22 cellular contexts compared by ENCODE assay signal in the genomic region with DNA sequence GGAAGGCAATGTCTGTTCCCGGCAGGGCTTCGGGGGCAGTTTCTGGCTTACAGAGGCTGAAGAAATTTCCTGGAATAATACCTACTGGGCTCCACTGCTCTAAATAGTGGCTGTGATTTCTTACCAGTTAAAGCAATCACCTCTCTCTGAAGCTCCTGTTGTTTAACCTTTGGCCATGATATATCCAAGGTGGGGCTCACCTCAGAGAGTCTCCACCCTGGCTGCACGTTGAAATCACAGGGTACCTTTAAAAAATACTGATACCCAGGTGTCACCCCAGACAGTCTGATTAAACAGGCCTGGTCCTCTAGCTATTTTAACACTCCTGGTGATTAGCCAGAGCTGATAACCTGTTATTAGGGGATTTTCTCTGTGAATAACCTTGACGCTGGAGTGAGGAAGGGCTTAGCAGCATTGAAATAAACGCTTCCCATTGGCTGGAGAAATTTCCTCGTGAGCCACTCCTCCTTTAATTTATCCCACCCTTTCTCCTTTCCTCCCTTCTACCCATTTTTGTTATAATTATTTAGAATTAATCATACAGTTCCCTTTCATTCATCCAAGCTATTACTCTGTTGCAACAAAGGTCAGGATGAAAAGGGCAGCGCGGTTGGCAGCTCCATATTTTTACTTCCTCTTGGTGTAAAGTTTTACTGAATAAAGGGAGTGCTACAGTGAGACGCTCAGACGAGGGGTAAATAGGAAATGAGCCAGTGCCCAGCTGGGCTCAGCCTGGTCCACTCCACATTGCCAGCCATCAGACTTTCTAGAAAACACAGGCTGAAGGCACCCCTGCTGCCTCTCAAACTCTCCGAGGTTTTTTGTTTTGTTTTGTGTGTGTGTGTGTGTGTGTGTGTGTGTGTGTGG. TPM values are rescaled to one million over a fixed set of nuclear protein-coding genes. Genes with fewer than 3 reads are reported as not detected.
DNase-seq lines count a peak whose midpoint lies in the region; ATAC-seq, FAIRE-seq and TF ChIP-seq lines count a peak whose summit lies in the region.
"Had no signal": no experiment of that assay in that cellular context is flagged by ENCODE, and none has a peak within 500 bp of the region (broad histone marks: within the 10 kb centered on the region; RNA-seq: fewer than 3 reads in every experiment).

No MANE protein-coding gene starts in this region.

- POLR2A ChIA-PET in K562 (lab: Yijun Ruan, JAX), result interaction anchor here (0.9 to 2.0 kb wide), 4 partner anchors 9 to 35 kb away, joined by 4 to 6 read pairs (median 4); no protein-coding TSS in a partner anchor

- peak overlapping the region; percentile 10 for H3K27ac Mint-ChIP-seq in Calu3 (ENCODE audit: unreplicated experiment)
- H3K27ac Mint-ChIP-seq: stimulated activated naive CD8-positive, alpha-beta T cell treated with anti-CD3 and anti-CD28 coated beads, Interleukin-15, amount 100 ng/mL, for 72 hours had no signal

- no peak for TF ChIP-seq CTCF in Calu3 (IDR thresholded peaks at IDR 0.05; ENCODE audit: unreplicated experiment)
- no peak for TF ChIP-seq CTCF in K562 (IDR thresholded peaks at IDR 0.05 in 2 of 3, conservative IDR thresholded peaks at IDR 0.05 in 1 of 3; ENCODE audit: insufficient read depth in 2 of 3, low read depth in 1 of 3, low read length in 3 of 3)
- TF ChIP-seq CTCF in dorsolateral prefrontal cortex (IDR thresholded peaks at IDR 0.05 in 54 of 56, conservative IDR thresholded peaks at IDR 0.05 in 2 of 56; ENCODE audit: low read depth in 1 of 56, partially characterized antibody in 56 of 56), result no peak

- H3K4me1 Mint-ChIP-seq in Calu3 (ENCODE audit: low read depth, unreplicated experiment), result peaks cover 18% of the 10 kb centered on the region
- H3K4me1 Mint-ChIP-seq: activated T-helper 17 cell treated with anti-CD3 and anti-CD28 coated beads, Interleukin-2, amount 50 U/mL, for 72 hours; central memory CD8-positive, alpha-beta T cell; stimulated activated naive CD8-positive, alpha-beta T cell treated with anti-CD3 and anti-CD28 coated beads, Interleukin-15, amount 100 ng/mL, for 72 hours had no signal

- no peaks in the 10 kb centered on the region for H3K27me3 ChIP-seq in K562 (ENCODE audit: control insufficient read depth in 2 of 2, insufficient read depth in 2 of 2, low read length in 2 of 2)
- H3K27me3 ChIP-seq in muscle layer of duodenum (ENCODE audit: low read depth, low read length), result no peaks in the 10 kb centered on the region
- H3K27me3 ChIP-seq in dorsolateral prefrontal cortex, result no peaks in the 10 kb centered on the region
- H3K27me3 ChIP-seq: adrenal gland, left lung, uterus had no signal

- no peak for FAIRE-seq in K562 (lab: Jason Lieb, UNC)
- FAIRE-seq: frontal cortex, G401.6 had no signal

- H3K27ac ChIP-seq in K562 (ENCODE audit: extremely low read depth, low read depth, low read length), result no peak overlapping the region
- peak overlapping the region; percentile 10 for H3K27ac ChIP-seq in muscle layer of duodenum (ENCODE audit: low read length)
- H3K27ac ChIP-seq in dorsolateral prefrontal cortex, result no peak overlapping the region
- H3K27ac ChIP-seq: adrenal gland, left lung, RWPE1, uterus had no signal

- no peaks in the 10 kb centered on the region for H3K79me2 ChIP-seq in K562 (ENCODE audit: control insufficient read depth, insufficient read depth, low read length)

- CTCF ChIA-PET in Calu3 (lab: Charles Lee) (interaction anchor here (0.6 to 2.5 kb wide), 16 partner anchors 9 to 779 kb away, joined by 3 to 14 read pairs (median 4); a partner anchor contains a TSS), K562 (lab: Yijun Ruan, JAX; ENCODE audit: low intra/inter-chr PET ratio) (no interaction called here)

- H3K4me2 ChIP-seq in K562 (ENCODE audit: insufficient read depth, low read length), result no peak overlapping the region

- no peaks in the 10 kb centered on the region for H3K9me1 ChIP-seq in K562 (ENCODE audit: control insufficient read depth, insufficient read depth, low read length)

- no peaks in the 10 kb centered on the region for H4K20me1 ChIP-seq in K562 (replicated peaks; ENCODE audit: control insufficient read depth, insufficient read depth, low read length)

- DNase-seq in Calu3 (peak; percentile 59), NCI-H146 (lab: John Stamatoyannopoulos, UW) (peak; percentile 57), K562 (ENCODE audit: extremely low read depth in 1 of 4, low spot score in 3 of 4) (no peak), erythroblast (lab: John Stamatoyannopoulos, UW) (no peak), dorsolateral prefrontal cortex (no peak)
- DNase-seq: adrenal gland; COR-L47; left lung; naive thymus-derived CD4-positive, alpha-beta T cell; NCI-H2029 treated with DMSO at 0.1 percent for 48 hours; NCI-H524 treated with DMSO at 0.1 percent for 48 hours; stimulated activated naive CD8-positive, alpha-beta T cell treated with anti-CD3 and anti-CD28 coated beads, Interleukin-15, amount 100 ng/mL, for 72 hours; uterus had no signal

- no peaks in the 10 kb centered on the region for H3K27me3 Mint-ChIP-seq in Calu3 (ENCODE audit: unreplicated experiment)
- H3K27me3 Mint-ChIP-seq: stimulated activated naive CD8-positive, alpha-beta T cell treated with anti-CD3 and anti-CD28 coated beads, Interleukin-15, amount 100 ng/mL, for 72 hours had no signal

- H3K36me3 ChIP-seq in K562 (ENCODE audit: control insufficient read depth, insufficient read depth, low read length) (no peaks in the 10 kb centered on the region), muscle layer of duodenum (ENCODE audit: control insufficient read depth in 1 of 2, insufficient read depth in 2 of 2, low read length in 2 of 2) (no peaks in the 10 kb centered on the region)
- H3K36me3 ChIP-seq: adrenal gland, HAP-1, left lung, uterus had no signal

- 61% methylated on average over 11 of the region's 11 CpGs for WGBS in K562 (ENCODE audit: insufficient coverage, low coverage, missing lambda C conversion rate)

- H3K9me3 Mint-ChIP-seq in Calu3 (ENCODE audit: low read depth, unreplicated experiment), result peaks cover 3% of the 10 kb centered on the region
- H3K9me3 Mint-ChIP-seq: activated T-helper 17 cell treated with anti-CD3 and anti-CD28 coated beads, Interleukin-2, amount 50 U/mL, for 72 hours; central memory CD8-positive, alpha-beta T cell had no signal

- BruUV-seq in Calu3 (replicated peaks; lab: Mats Ljungman, UMichigan) (no TSS peak), K562 (replicated peaks; lab: Mats Ljungman, UMichigan) (no TSS peak)

- H3K9me3 ChIP-seq in K562 (replicated peaks; ENCODE audit: control insufficient read depth, insufficient read depth, low read depth, low read length) (no peaks in the 10 kb centered on the region), muscle layer of duodenum (ENCODE audit: control insufficient read depth in 1 of 2, low read length in 2 of 2) (no peaks in the 10 kb centered on the region)
- H3K9me3 ChIP-seq: adrenal gland, HAP-1, left lung, uterus had no signal

- TF ChIP-seq RAD21 in K562 (CRISPR knock-in tag; conservative IDR thresholded peaks at IDR 0.05 in 1 of 2, IDR thresholded peaks at IDR 0.05 in 1 of 2), result no peak

- H3K4me3 ChIP-seq in K562, result no peak overlapping the region
- no peak overlapping the region for H3K4me3 ChIP-seq in muscle layer of duodenum (ENCODE audit: low read depth in 1 of 2, low read length in 2 of 2)
- H3K4me3 ChIP-seq in dorsolateral prefrontal cortex, result no peak overlapping the region
- H3K4me3 ChIP-seq: adrenal gland, HAP-1, left lung, uterus had no signal

- H3K36me3 Mint-ChIP-seq in Calu3 (ENCODE audit: insufficient read depth, unreplicated experiment), result no peaks in the 10 kb centered on the region

- no peak for ATAC-seq in K562
- no peak for ATAC-seq in GM21360 (IDR thresholded peaks at IDR 0.05; ENCODE audit: unreplicated experiment)
- ATAC-seq in GM19351 (IDR thresholded peaks at IDR 0.05; ENCODE audit: unreplicated experiment), result no peak
- ATAC-seq: activated T-helper 17 cell treated with anti-CD3 and anti-CD28 coated beads, Interleukin-2, amount 50 U/mL, for 72 hours; left lung; naive thymus-derived CD4-positive, alpha-beta T cell; stimulated activated naive CD8-positive, alpha-beta T cell treated with anti-CD3 and anti-CD28 coated beads, Interleukin-15, amount 100 ng/mL, for 72 hours had no signal

- no peak for TF ChIP-seq EP300 in K562 (IDR thresholded peaks at IDR 0.05; ENCODE audit: low read length)

- H3K4me1 ChIP-seq in K562 (replicated peaks in 1 of 2; ENCODE audit: control insufficient read depth in 2 of 2, insufficient read depth in 2 of 2, low read length in 2 of 2) (peaks cover 4 to 36% of the 10 kb centered on the region in 2 experiments; a peak in 4 of 5 replicates), muscle layer of duodenum (ENCODE audit: control insufficient read depth in 1 of 2, insufficient read depth in 2 of 2, low read length in 2 of 2) (no peaks in the 10 kb centered on the region)
- H3K4me1 ChIP-seq: adrenal gland, HAP-1, left lung, uterus had no signal

- H3K9ac ChIP-seq in K562 (ENCODE audit: insufficient read depth in 1 of 2, low read depth in 2 of 2, low read length in 2 of 2), result no peak overlapping the region

- TF ChIP-seq POLR2A in K562 (conservative IDR thresholded peaks at IDR 0.05), result no peak
- no peak for TF ChIP-seq POLR2A in erythroblast (IDR thresholded peaks at IDR 0.05; ENCODE audit: low read length)

- in situ Hi-C loops in K562 (cut with MboI), result no loop called here

- peak overlapping the region; percentile 58 for H2AFZ ChIP-seq in K562 (ENCODE audit: low read depth, low read length)

- intact Hi-C loops in Calu3 (cut with micrococcal nuclease; ENCODE audit: unreplicated experiment), result no loop called here
- intact Hi-C loops in K562 (cut with micrococcal nuclease), result no loop called here
- intact Hi-C loops in dorsolateral prefrontal cortex (cut with DNase I), result no loop called here

- peak overlapping the region; percentile 9 for H3K4me3 Mint-ChIP-seq in Calu3 (ENCODE audit: low read depth, unreplicated experiment)
- H3K4me3 Mint-ChIP-seq: activated T-helper 17 cell treated with anti-CD3 and anti-CD28 coated beads, Interleukin-2, amount 50 U/mL, for 72 hours; central memory CD8-positive, alpha-beta T cell; naive thymus-derived CD4-positive, alpha-beta T cell; stimulated activated naive CD8-positive, alpha-beta T cell treated with anti-CD3 and anti-CD28 coated beads, Interleukin-15, amount 100 ng/mL, for 72 hours had no signal

RNA-seq across cellular contexts. Expression of a gene that starts 22.1 kb away (rescaled TPM):
- total RNA-seq in Calu3 (2022) (95.9 and 99.1 TPM in 2 replicates), K562 (2014; rRNA removed) (22.9 and 24.8 TPM in 2 replicates), K562 (2014; rRNA removed; fragmentation: Illumina TruSeq; extraction: Trizol) (39.4 and 43.6 TPM in 2 replicates), K562 (2015; rRNA removed; fragmentation: Illumina TruSeq; extraction: Trizol) (33.5 and 33.7 TPM in 2 replicates), K562 (2021) (30.7 and 36.3 TPM in 2 replicates), dorsolateral prefrontal cortex (100 to 1,000 TPM; 101 to 187 (median 131) TPM)
- 53.5 and 97.8 TPM in 2 replicates for total RNA-seq in K562 (2011; cell fraction: chromatin; rRNA removed; ENCODE audit: low replicate concordance)
- 22.0 and 29.1 TPM in 2 replicates for total RNA-seq in K562 (2011; cell fraction: nucleolus; rRNA removed)
- total RNA-seq in K562 (2011; cell fraction: nucleoplasm; rRNA removed), result 61.7 and 84.8 TPM in 2 replicates
- polyA plus RNA-seq in K562 (2011; rRNA removed) (18.0 and 22.5 TPM in 2 replicates), K562 (2014; fragmentation: Illumina TruSeq; extraction: Trizol) (24.0 and 26.2 TPM in 2 replicates), K562 (2014; fragmentation: Nextera tagmentation; extraction: Ambion mirVana) (10 to 100 TPM; 14.2 to 17.9 TPM), K562 (2014; rRNA removed) (12.1 and 12.6 TPM in 2 replicates)
- polyA plus RNA-seq in K562 (2011; cell fraction: cytosol; rRNA removed), result 6.7 and 14.9 TPM in 2 replicates
- 22.7 and 28.6 TPM in 2 replicates for polyA plus RNA-seq in K562 (2011; cell fraction: nucleus; rRNA removed)
- polyA plus RNA-seq in K562 (2012), result 19.0 and 21.1 TPM in 2 replicates
- polyA minus RNA-seq in K562 (2011; rRNA and poly(A)+ RNA removed), result 64.1 and 109 TPM in 2 replicates
- 27.8 and 34.9 TPM in 2 replicates for polyA minus RNA-seq in K562 (2011; cell fraction: cytosol; rRNA and poly(A)+ RNA removed)
- 35.9 and 61.9 TPM in 2 replicates for polyA minus RNA-seq in K562 (2011; cell fraction: nucleus; rRNA and poly(A)+ RNA removed)

Comparison
In these comparisons a context has a peak if more than half of its experiments do, and no peak if none do; other contexts are left out.
1. DNase-seq: peak in Calu3 (single experiment) and NCI-H146 (single experiment); none in K562 (0 of 4), erythroblast (0 of 2) and dorsolateral prefrontal cortex (0 of 10).